ENCODE assay signal across 9 cellular contexts in genomic region chr5:142698447-142698846, GRCh38. TPM values are rescaled to one million over a fixed set of nuclear protein-coding genes. Genes with fewer than 3 reads are reported as not detected.
A peak's percentile ranks its signal among the peaks of the same experiment; 100 is the strongest.
DNase-seq lines count a peak whose midpoint lies in the region; ATAC-seq and TF ChIP-seq lines count a peak whose summit lies in the region.
"Had no signal": no experiment of that assay in that cellular context is flagged by ENCODE, and none has a peak within 500 bp of the region (broad histone marks: within the 10 kb centered on the region; RNA-seq: fewer than 3 reads in every experiment).

No MANE protein-coding gene starts in this region.

- no peaks in the 10 kb centered on the region for H3K9me3 ChIP-seq in adipocyte (ENCODE audit: control insufficient read depth, low read length)
- no peaks in the 10 kb centered on the region for H3K9me3 ChIP-seq in right cardiac atrium (ENCODE audit: control insufficient read depth, low read length)
- no peaks in the 10 kb centered on the region for H3K9me3 ChIP-seq in psoas muscle

- TF ChIP-seq CTCF in psoas muscle (IDR thresholded peaks at IDR 0.05) (no peak), brain microvascular endothelial cell (IDR thresholded peaks at IDR 0.05; ENCODE audit: low read depth, low read length, missing control alignments) (no peak)

- WGBS in right cardiac atrium: 51% methylated on average over 4 of the region's 4 CpGs
- WGBS in psoas muscle, 3 donors: 59 to 66% (median 61%) methylated on average over 4 of the region's 4 CpGs

- H3K36me3 ChIP-seq in adipocyte (ENCODE audit: control insufficient read depth, insufficient read depth, low read length, severe bottlenecking) (no peaks in the 10 kb centered on the region), psoas muscle (ENCODE audit: insufficient read depth in 1 of 2, low read depth in 1 of 2) (no peaks in the 10 kb centered on the region), brain microvascular endothelial cell (replicated peaks) (no peaks in the 10 kb centered on the region)

- peak; percentile 19 for DNase-seq in G401 (ENCODE audit: low spot score)
- no peak for DNase-seq in adipocyte (ENCODE audit: low read depth)
- DNase-seq in right cardiac atrium: no peak
- DNase-seq in psoas muscle: no peak
- no peak for DNase-seq in NCI-H2171 treated with DMSO at 0.1 percent for 48 hours (lab: John Stamatoyannopoulos, UW)
- no peak for DNase-seq in brain microvascular endothelial cell

- H3K27ac ChIP-seq in right cardiac atrium (ENCODE audit: low read length) (peak overlapping the region; percentile 91), psoas muscle (peak overlapping the region; percentile 80), brain microvascular endothelial cell (no peak overlapping the region)

- peak overlapping the region; percentile 60 for H3K9ac ChIP-seq in adipocyte (ENCODE audit: low read length)

- in situ Hi-C loops in G401 (cut with HindIII; ENCODE audit: low sequenced_read_pairs): no loop called here
- in situ Hi-C loops in brain microvascular endothelial cell (cut with HindIII; ENCODE audit: low pct_ligation_motif_present, low sequenced_read_pairs): no loop called here

- intact Hi-C loops in right cardiac atrium (cut with DNase I): loop anchor here (2.0 to 10.0 kb wide), 8 partner anchors 41 to 551 kb away; no protein-coding TSS in a partner anchor
- intact Hi-C loops in psoas muscle (cut with DNase I): loop anchor here (2.0 to 5.0 kb wide), 4 partner anchors 44 to 548 kb away; no protein-coding TSS in a partner anchor

- ATAC-seq in right cardiac atrium: peak in 1 of 2 donors; percentile 4
- ATAC-seq in psoas muscle: peak in 1 of 4 donors; percentile 1
- no peak for ATAC-seq in HG03095 (IDR thresholded peaks at IDR 0.05; ENCODE audit: unreplicated experiment)
- ATAC-seq in GM19455 (IDR thresholded peaks at IDR 0.05; ENCODE audit: unreplicated experiment): no peak

- H3K4me3 ChIP-seq in adipocyte (ENCODE audit: low read length): no peak overlapping the region
- no peak overlapping the region for H3K4me3 ChIP-seq in right cardiac atrium (ENCODE audit: low read length)
- H3K4me3 ChIP-seq in psoas muscle: no peak overlapping the region
- H3K4me3 ChIP-seq in brain microvascular endothelial cell (ENCODE audit: low read depth, low read length): no peak overlapping the region

- H3K27me3 ChIP-seq in adipocyte (replicated peaks; ENCODE audit: control insufficient read depth, insufficient read depth, low read length) (no peaks in the 10 kb centered on the region), right cardiac atrium (ENCODE audit: control insufficient read depth, insufficient read depth) (no peaks in the 10 kb centered on the region), psoas muscle (ENCODE audit: insufficient read depth in 3 of 3, low read length in 2 of 3) (no peaks in the 10 kb centered on the region), brain microvascular endothelial cell (replicated peaks) (no peaks in the 10 kb centered on the region)

- peaks cover 25% of the 10 kb centered on the region for H3K4me1 ChIP-seq in adipocyte (ENCODE audit: control insufficient read depth, insufficient read depth, low read length)
- H3K4me1 ChIP-seq in right cardiac atrium (ENCODE audit: control insufficient read depth, insufficient read depth, low read length): peaks cover 8% of the 10 kb centered on the region
- H3K4me1 ChIP-seq in psoas muscle: peaks cover 25% of the 10 kb centered on the region

RNA-seq across cellular contexts. Expression of gene FGF1, which starts 12.6 kb away (rescaled TPM):
- total RNA-seq in G401 (2014; rRNA removed; shearing (Covaris generic)): 0.03 TPM in 1 of 2 replicates, not detected in the other
- total RNA-seq in right cardiac atrium (10 to 100 TPM; 23.1 to 39.2 (median 30.0) TPM), psoas muscle (1 to 10 TPM in 3 of 4 donors, under 1 TPM in 1; 0.74 to 7.1 (median 1.8) TPM)
- polyA plus RNA-seq in right cardiac atrium (25.0 TPM), psoas muscle (under 1 TPM; 0.34 to 1.00 (median 0.69) TPM)
- total RNA-seq: naive thymus-derived CD8-positive, alpha-beta T cell had no signal
- polyA plus RNA-seq: naive thymus-derived CD8-positive, alpha-beta T cell had no signal
